ENCODE assay signal across 24 cellular contexts in genomic region chr3:195554458-195554857, GRCh38. TPM values are rescaled to one million over a fixed set of nuclear protein-coding genes. Genes with fewer than 3 reads are reported as not detected.
"Had no signal": no experiment of that assay in that cellular context is flagged by ENCODE, and none has a peak within 500 bp of the region (broad histone marks: within the 10 kb centered on the region; RNA-seq: fewer than 3 reads in every experiment).

No MANE protein-coding gene starts in this region.

- H3K27ac ChIP-seq: breast epithelium, parathyroid adenoma, psoas muscle, sigmoid colon, suprapubic skin, tibial artery, upper lobe of right lung had no signal

- H3K36me3 Mint-ChIP-seq: activated naive CD4-positive, alpha-beta T cell treated with anti-CD3 and anti-CD28 coated beads, Interleukin-2, amount 50 U/mL, for 72 hours had no signal

- ATAC-seq: activated CD8-positive, alpha-beta T cell treated with anti-CD3 and anti-CD28 coated beads, Interleukin-2, amount 10 ng/mL, durations not matched to agents 7 days and 5 days; esophagus mucosa; left cardiac atrium; left ventricle myocardium superior; mucosa of descending colon; psoas muscle; upper lobe of right lung had no signal

- DNase-seq: activated B cell treated with CpG ODN at 0.5 μM for 24 hours; activated CD4-positive, alpha-beta T cell treated with anti-CD3 and anti-CD28 coated beads for 4 hours; activated CD8-positive, alpha-beta T cell treated with anti-CD3 and anti-CD28 coated beads, Interleukin-2, amount 10 ng/mL, durations not matched to agents 7 days and 5 days; activated effector memory CD4-positive, alpha-beta T cell treated with anti-CD3 and anti-CD28 coated beads, Interleukin-2, amount 50 U/mL, for 16 hours; central memory CD4-positive, alpha-beta T cell; foreskin fibroblast; hippocampal formation; left cardiac atrium; left ventricle myocardium superior; mucosa of descending colon; nucleus accumbens; psoas muscle; sigmoid colon; small intestine; stimulated activated CD8-positive, alpha-beta memory T cell treated with anti-CD3 and anti-CD28 coated beads, Interleukin-4, amount 100 ng/mL, for 48 hours; tibial artery; upper lobe of right lung had no signal

- H3K4me3 ChIP-seq: breast epithelium, mucosa of descending colon, psoas muscle, sigmoid colon, suprapubic skin, tibial artery, upper lobe of right lung had no signal

- H3K27ac Mint-ChIP-seq: activated B cell treated with CpG ODN at 0.5 μM for 24 hours, endodermal cell had no signal

- H3K4me1 ChIP-seq: breast epithelium, parathyroid adenoma, sigmoid colon, tibial artery had no signal

- H3K27me3 ChIP-seq: breast epithelium, sigmoid colon, suprapubic skin, tibial artery, upper lobe of right lung had no signal

- H3K27me3 Mint-ChIP-seq: activated B cell treated with CpG ODN at 0.5 μM for 24 hours had no signal

- H3K9me3 ChIP-seq: breast epithelium, mucosa of descending colon, psoas muscle, sigmoid colon, suprapubic skin, tibial artery, upper lobe of right lung had no signal

- H3K4me3 Mint-ChIP-seq: activated B cell treated with CpG ODN at 0.5 μM for 24 hours; activated CD8-positive, alpha-beta T cell treated with anti-CD3 and anti-CD28 coated beads, Interleukin-2, amount 10 ng/mL, durations not matched to agents 7 days and 5 days; endodermal cell had no signal

- H3K36me3 ChIP-seq: breast epithelium, sigmoid colon, suprapubic skin, tibial artery, upper lobe of right lung had no signal

- H3K9me3 Mint-ChIP-seq: activated B cell treated with CpG ODN at 0.5 μM for 24 hours; activated naive CD4-positive, alpha-beta T cell treated with anti-CD3 and anti-CD28 coated beads, Interleukin-2, amount 50 U/mL, for 72 hours; endodermal cell had no signal

RNA-seq across cellular contexts. Expression of gene APOD, which starts 29.3 kb away (rescaled TPM):
- total RNA-seq: activated CD8-positive, alpha-beta T cell treated with anti-CD3 and anti-CD28 coated beads, Interleukin-2, amount 10 ng/mL, durations not matched to agents 7 days and 5 days; endodermal cell; T-helper 2 cell treated with Interferon-gamma antibody and Interleukin-4, amounts not matched to agents 100 ng/mL and 5 ng/mL, for 36 hours had no signal
